Comparison of ENCODE assay signal across 16 cellular contexts in genomic region chr7:54859545-54859944, GRCh38.
"Had no signal": no experiment of that assay in that cellular context is flagged by ENCODE, and none has a peak within 500 bp of the region (broad histone marks: within the 10 kb centered on the region; RNA-seq: fewer than 3 reads in every experiment).

No MANE protein-coding gene starts in this region.

- DNase-seq: MV-4-11, NCI-H1048, NCI-H1105, NCI-H1417, NCI-H1436 treated with DMSO at 0.1 percent for 48 hours, NCI-H1694, NCI-H187 treated with DMSO at 0.1 percent for 48 hours, NCI-H2107, NCI-H2227 treated with DMSO at 0.1 percent for 48 hours, NCI-H510A, NCI-H524 treated with DMSO at 0.1 percent for 48 hours, NCI-H69, NCI-H774, RPMI8226, SHP77 had no signal

- ATAC-seq: K562 had no signal

- H3K4me3 ChIP-seq: K562 had no signal
